Comparison of ENCODE assay signal across 8 cellular contexts in the genomic region with DNA sequence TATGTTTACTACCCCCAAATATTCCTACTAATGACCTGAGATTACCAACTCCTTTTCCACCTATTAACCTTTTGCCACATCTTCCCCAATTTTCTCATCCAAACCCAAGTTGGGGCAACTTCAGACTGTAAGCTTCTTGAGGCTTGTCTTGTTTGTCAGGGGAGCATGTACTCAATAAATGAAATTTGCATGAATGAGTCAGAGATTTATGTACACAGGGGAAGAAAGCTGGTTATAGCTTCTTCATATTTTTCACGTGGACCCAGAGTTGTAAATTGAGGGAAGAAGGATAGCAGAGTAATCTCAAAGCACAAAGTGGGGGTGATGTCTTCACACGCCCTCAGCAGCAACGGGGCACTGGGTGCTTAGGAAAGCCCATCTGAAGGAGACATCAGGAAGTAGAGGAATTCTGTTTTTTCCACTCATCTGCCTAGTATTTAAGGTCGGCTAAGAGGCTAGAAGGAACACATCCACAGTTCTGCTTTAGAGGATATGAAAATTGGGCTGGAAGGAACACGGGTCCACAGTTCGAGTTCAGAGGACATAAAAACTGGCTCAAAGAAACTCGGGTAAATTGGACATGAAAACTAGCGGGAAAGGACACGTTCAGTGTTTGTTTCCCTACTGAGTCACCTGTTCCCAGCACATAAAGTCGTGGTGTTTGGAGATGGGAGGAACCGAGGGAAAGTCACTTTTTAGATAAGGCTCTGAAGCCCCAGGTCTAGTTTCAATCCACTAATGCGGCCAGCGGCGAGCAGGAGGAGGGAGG. TPM values are rescaled to one million over a fixed set of nuclear protein-coding genes. Genes with fewer than 3 reads are reported as not detected.
DNase-seq lines count a peak whose midpoint lies in the region; ATAC-seq and TF ChIP-seq lines count a peak whose summit lies in the region.

No MANE protein-coding gene starts in this region.

- CTCF ChIA-PET in PC-3 (lab: Charles Lee) = no interaction called here

- H3F3A ChIP-seq in PC-3 (ENCODE audit: low read length, unreplicated experiment) = no peaks in the 10 kb centered on the region

- peak overlapping the region; percentile 88 for H3K27ac ChIP-seq in PC-3 (ENCODE audit: low read length)

- H3K36me3 ChIP-seq in PC-3 (ENCODE audit: low read depth, low read length) = no peaks in the 10 kb centered on the region

- H4K20me1 ChIP-seq in PC-3 (ENCODE audit: low read length) = peaks cover 3% of the 10 kb centered on the region; the same call in 1 of the 2 replicates

- H2AFZ ChIP-seq in PC-3 (ENCODE audit: low read length) = peak overlapping the region; percentile 75

- DNase-seq in PC-3 (peak; percentile 41), erythroblast (lab: John Stamatoyannopoulos, UW) (peak in 1 of 2 experiments; percentile 31), retinal pigment epithelial cell (ENCODE audit: low read depth) (no peak), UCSD-AML1 (lab: John Stamatoyannopoulos, UW; ENCODE audit: unreplicated experiment) (no peak), hepatic stellate cell (ENCODE audit: low spot score) (no peak), NCI-H510A (lab: John Stamatoyannopoulos, UW) (no peak)

- no peaks in the 10 kb centered on the region for H3K27me3 ChIP-seq in PC-3 (ENCODE audit: low read length)

- H3K4me3 ChIP-seq in PC-3 (ENCODE audit: low read length) = peak overlapping the region; percentile 60
- H3K4me3 ChIP-seq in retinal pigment epithelial cell (ENCODE audit: low read length) = peak overlapping the region; percentile 47

- H3K9me2 ChIP-seq in PC-3 (replicated peaks; ENCODE audit: low read length) = no peaks in the 10 kb centered on the region

- H3K4me1 ChIP-seq in PC-3 (ENCODE audit: insufficient read depth, low read length) = peaks cover 27% of the 10 kb centered on the region

- no peaks in the 10 kb centered on the region for H3K9me3 ChIP-seq in PC-3 (ENCODE audit: low read length)

- BruUV-seq in PC-3 (replicated peaks; lab: Mats Ljungman, UMichigan) = TSS peak; percentile 87

- peak overlapping the region; percentile 70 for H3K9ac ChIP-seq in PC-3 (ENCODE audit: low read length)

- peak overlapping the region; percentile 89 for H3K4me2 ChIP-seq in PC-3 (ENCODE audit: low read length)

- TF ChIP-seq CTCF in PC-3 (conservative IDR thresholded peaks at IDR 0.05; ENCODE audit: low read depth, low read length) (no peak), retinal pigment epithelial cell (conservative IDR thresholded peaks at IDR 0.05; ENCODE audit: low read depth, low read length) (no peak)

- intact Hi-C loops in PC-3 (cut with micrococcal nuclease) = loop anchor here (5.0 kb wide), 1 partner anchor 50 kb away; no protein-coding TSS in a partner anchor

- peak; percentile 38 for TF ChIP-seq POLR2A in erythroblast (IDR thresholded peaks at IDR 0.05; ENCODE audit: low read length)

- no peaks in the 10 kb centered on the region for H3K79me2 ChIP-seq in PC-3 (ENCODE audit: low read length)

- peak; percentile 4 for ATAC-seq in GM21717 (IDR thresholded peaks at IDR 0.05; ENCODE audit: unreplicated experiment)
- peak; percentile 15 for ATAC-seq in PC-3
- ATAC-seq in HG02970 (IDR thresholded peaks at IDR 0.05; ENCODE audit: low FRiP score, unreplicated experiment) = no peak

- POLR2A ChIA-PET in PC-3 (lab: Charles Lee; ENCODE audit: unreplicated experiment) = interaction anchor here (0.5 to 1.1 kb wide), 5 partner anchors 15 to 411 kb away, joined by 3 to 4 read pairs (median 3); no protein-coding TSS in a partner anchor

RNA-seq across cellular contexts. Expression of gene CA5B, which starts 0.7 kb away (rescaled TPM):
- 8.5 and 12.3 TPM in 2 replicates for total RNA-seq in PC-3 (2014; rRNA removed)

RNA-seq across cellular contexts. Expression of gene ZRSR2, which starts 52.9 kb away (rescaled TPM):
- 6.4 and 7.6 TPM in 2 replicates for total RNA-seq in PC-3 (2014; rRNA removed)
